ENCODE assay signal across 11 cellular contexts in genomic region chr4:133565379-133565778, GRCh38.
DNase-seq lines count a peak whose midpoint lies in the region; ATAC-seq and TF ChIP-seq lines count a peak whose summit lies in the region.
"Had no signal": no experiment of that assay in that cellular context is flagged by ENCODE, and none has a peak within 500 bp of the region (broad histone marks: within the 10 kb centered on the region; RNA-seq: fewer than 3 reads in every experiment).

No MANE protein-coding gene starts in this region.

- H3K4me1 Mint-ChIP-seq in activated CD4-positive, alpha-beta memory T cell treated with anti-CD3 and anti-CD28 coated beads for 36 hours (ENCODE audit: low read depth): no peaks in the 10 kb centered on the region
- H3K4me1 Mint-ChIP-seq in activated naive CD4-positive, alpha-beta T cell treated with anti-CD3 and anti-CD28 coated beads for 36 hours (ENCODE audit: low read depth): no peaks in the 10 kb centered on the region

- H3K27me3 Mint-ChIP-seq in activated CD4-positive, alpha-beta memory T cell treated with anti-CD3 and anti-CD28 coated beads for 36 hours: no peaks in the 10 kb centered on the region
- no peaks in the 10 kb centered on the region for H3K27me3 Mint-ChIP-seq in activated naive CD4-positive, alpha-beta T cell treated with anti-CD3 and anti-CD28 coated beads for 36 hours (ENCODE audit: low read depth)

- no TSS peak for BruUV-seq in PC-3 (replicated peaks; lab: Mats Ljungman, UMichigan)

- H3K9me3 ChIP-seq in PC-3 (ENCODE audit: low read length): no peaks in the 10 kb centered on the region
- H3K9me3 ChIP-seq: psoas muscle, thyroid gland had no signal

- intact Hi-C loops in PC-3 (cut with micrococcal nuclease): no loop called here
- intact Hi-C loops in activated CD4-positive, alpha-beta memory T cell treated with anti-CD3 and anti-CD28 coated beads for 36 hours (cut with micrococcal nuclease): no loop called here
- intact Hi-C loops in activated naive CD4-positive, alpha-beta T cell treated with anti-CD3 and anti-CD28 coated beads for 36 hours (cut with micrococcal nuclease): no loop called here

- TF ChIP-seq CTCF in PC-3 (conservative IDR thresholded peaks at IDR 0.05; ENCODE audit: low read depth, low read length): no peak

- H3F3A ChIP-seq in PC-3 (ENCODE audit: low read length, unreplicated experiment): no peaks in the 10 kb centered on the region

- H3K9me2 ChIP-seq in PC-3 (replicated peaks; ENCODE audit: low read length): no peaks in the 10 kb centered on the region

- H3K9me3 Mint-ChIP-seq in activated CD4-positive, alpha-beta memory T cell treated with anti-CD3 and anti-CD28 coated beads for 36 hours: peaks cover 3% of the 10 kb centered on the region
- H3K9me3 Mint-ChIP-seq in activated naive CD4-positive, alpha-beta T cell treated with anti-CD3 and anti-CD28 coated beads for 36 hours: no peaks in the 10 kb centered on the region

- DNase-seq in A172 (ENCODE audit: low spot score) (peak; percentile 68), HS-27A (ENCODE audit: low read depth) (peak; percentile 59), PC-3 (peak; percentile 51), fibroblast of gingiva (ENCODE audit: low read depth) (peak; percentile 66), RPMI8226 (no peak)
- DNase-seq in activated CD4-positive, alpha-beta memory T cell treated with anti-CD3 and anti-CD28 coated beads for 36 hours: no peak
- no peak for DNase-seq in activated naive CD4-positive, alpha-beta T cell treated with anti-CD3 and anti-CD28 coated beads for 36 hours
- DNase-seq in activated CD4-positive, alpha-beta T cell treated with anti-CD3 and anti-CD28 coated beads, Interleukin-2, amount 50 U/mL, for 1 hour: no peak
- DNase-seq: psoas muscle, thyroid gland had no signal

- H3K36me3 ChIP-seq in PC-3 (ENCODE audit: low read depth, low read length): no peaks in the 10 kb centered on the region
- H3K36me3 ChIP-seq: thyroid gland had no signal

- no peaks in the 10 kb centered on the region for H4K20me1 ChIP-seq in PC-3 (ENCODE audit: low read length)

- no peak overlapping the region for H3K4me3 ChIP-seq in PC-3 (ENCODE audit: low read length)
- H3K4me3 ChIP-seq: psoas muscle, thyroid gland had no signal

- POLR2A ChIA-PET in PC-3 (lab: Charles Lee; ENCODE audit: unreplicated experiment): no interaction called here
- POLR2A ChIA-PET in activated CD4-positive, alpha-beta memory T cell treated with anti-CD3 and anti-CD28 coated beads for 36 hours (lab: Charles Lee): no interaction called here

- H2AFZ ChIP-seq in PC-3 (ENCODE audit: low read length): no peak overlapping the region

- CTCF ChIA-PET in PC-3 (lab: Charles Lee): no interaction called here
- CTCF ChIA-PET in activated CD4-positive, alpha-beta memory T cell treated with anti-CD3 and anti-CD28 coated beads for 36 hours (lab: Charles Lee): no interaction called here
- CTCF ChIA-PET in activated naive CD4-positive, alpha-beta T cell treated with anti-CD3 and anti-CD28 coated beads for 36 hours (lab: Charles Lee): no interaction called here

- no peak overlapping the region for H3K4me3 Mint-ChIP-seq in activated CD4-positive, alpha-beta memory T cell treated with anti-CD3 and anti-CD28 coated beads for 36 hours
- H3K4me3 Mint-ChIP-seq in activated naive CD4-positive, alpha-beta T cell treated with anti-CD3 and anti-CD28 coated beads for 36 hours: no peak overlapping the region

- H3K36me3 Mint-ChIP-seq in activated CD4-positive, alpha-beta memory T cell treated with anti-CD3 and anti-CD28 coated beads for 36 hours: no peaks in the 10 kb centered on the region
- H3K36me3 Mint-ChIP-seq in activated naive CD4-positive, alpha-beta T cell treated with anti-CD3 and anti-CD28 coated beads for 36 hours (ENCODE audit: low read depth): no peaks in the 10 kb centered on the region

- H3K27me3 ChIP-seq in PC-3 (ENCODE audit: low read length): no peaks in the 10 kb centered on the region
- H3K27me3 ChIP-seq: thyroid gland had no signal

- 0 out of 2 replicates have a peak overlapping the region, but pooled peaks have one; percentile 16 for H3K4me2 ChIP-seq in PC-3 (ENCODE audit: low read length)

- H3K79me2 ChIP-seq in PC-3 (ENCODE audit: low read length): no peaks in the 10 kb centered on the region

- peak; percentile 53 for ATAC-seq in PC-3
- ATAC-seq: psoas muscle had no signal

- no peak overlapping the region for H3K9ac ChIP-seq in PC-3 (ENCODE audit: low read length)

- no peak overlapping the region for H3K27ac Mint-ChIP-seq in activated CD4-positive, alpha-beta memory T cell treated with anti-CD3 and anti-CD28 coated beads for 36 hours
- no peak overlapping the region for H3K27ac Mint-ChIP-seq in activated naive CD4-positive, alpha-beta T cell treated with anti-CD3 and anti-CD28 coated beads for 36 hours

- no peaks in the 10 kb centered on the region for H3K4me1 ChIP-seq in PC-3 (ENCODE audit: insufficient read depth, low read length)
- H3K4me1 ChIP-seq: psoas muscle, thyroid gland had no signal

- H3K27ac ChIP-seq in PC-3 (ENCODE audit: low read length): no peak overlapping the region
- H3K27ac ChIP-seq: HL-60, psoas muscle, thyroid gland had no signal

Comparison
In these comparisons a context has a peak if more than half of its experiments do, and no peak if none do; other contexts are left out.
1. DNase-seq: peak in A172 (single experiment), HS-27A (single experiment), PC-3 (single experiment) and fibroblast of gingiva (single experiment); none in activated CD4-positive, alpha-beta memory T cell treated with anti-CD3 and anti-CD28 coated beads for 36 hours (single experiment), RPMI8226 (single experiment), activated naive CD4-positive, alpha-beta T cell treated with anti-CD3 and anti-CD28 coated beads for 36 hours (single experiment) and activated CD4-positive, alpha-beta T cell treated with anti-CD3 and anti-CD28 coated beads, Interleukin-2, amount 50 U/mL, for 1 hour (single experiment).